8 cellular contexts compared by ENCODE assay signal in genomic region chr16:50547340-50547865, GRCh38. TPM values are rescaled to one million over a fixed set of nuclear protein-coding genes. Genes with fewer than 3 reads are reported as not detected.
DNase-seq lines count a peak whose midpoint lies in the region; ATAC-seq and TF ChIP-seq lines count a peak whose summit lies in the region.

No MANE protein-coding gene starts in this region.

- H3F3A ChIP-seq in SU-DHL-6 (ENCODE audit: insufficient read depth) (no peaks in the 10 kb centered on the region; the same call in 1 of the 2 replicates), smooth muscle cell (ENCODE audit: low read depth) (no peaks in the 10 kb centered on the region)

- peak; percentile 53 for TF ChIP-seq CTCF in GM12873 (IDR thresholded peaks at IDR 0.05; ENCODE audit: insufficient read depth, low read depth, low read length, missing control alignments)
- peak; percentile 20 for TF ChIP-seq CTCF in SU-DHL-6 (IDR thresholded peaks at IDR 0.05; ENCODE audit: insufficient read depth, low read length, poor library complexity, severe bottlenecking)
- peak; percentile 34 for TF ChIP-seq CTCF in hepatocyte (IDR thresholded peaks at IDR 0.05; ENCODE audit: poor library complexity)
- TF ChIP-seq CTCF in smooth muscle cell (IDR thresholded peaks at IDR 0.05; ENCODE audit: borderline replicate concordance, insufficient read depth, poor library complexity, severe bottlenecking): no peak

- WGBS in hepatocyte (ENCODE audit: low lambda C conversion rate, missing lambda C conversion rate): 5% methylated on average over 27 of the region's 34 CpGs
- WGBS in smooth muscle cell (ENCODE audit: low lambda C conversion rate): 4% methylated on average over 28 of the region's 34 CpGs

- H4K20me1 ChIP-seq in SU-DHL-6 (ENCODE audit: low read depth, low read length): no peaks in the 10 kb centered on the region
- H4K20me1 ChIP-seq in hepatocyte (ENCODE audit: insufficient read depth, poor library complexity, severe bottlenecking): no peaks in the 10 kb centered on the region
- H4K20me1 ChIP-seq in smooth muscle cell (ENCODE audit: low read depth): peaks cover 19% of the 10 kb centered on the region

- peak; percentile 59 to 80 for DNase-seq in activated naive CD4-positive, alpha-beta T cell treated with anti-CD3 and anti-CD28 coated beads, Interleukin-2, amount 50 U/mL, for 72 hours (ENCODE audit: low spot score in 2 of 2)
- DNase-seq in hepatocyte (ENCODE audit: low spot score) (peak; percentile 59), smooth muscle cell (lab: John Stamatoyannopoulos, UW; ENCODE audit: unreplicated experiment) (no peak)

- H3K9me2 ChIP-seq in SU-DHL-6 (replicated peaks; ENCODE audit: insufficient read depth, low read length): no peaks in the 10 kb centered on the region
- H3K9me2 ChIP-seq in hepatocyte (replicated peaks; ENCODE audit: insufficient read depth): no peaks in the 10 kb centered on the region

- peak; percentile 41 for ATAC-seq in HG03354 (IDR thresholded peaks at IDR 0.05; ENCODE audit: poor library complexity, severe bottlenecking, unreplicated experiment)
- ATAC-seq in activated naive CD4-positive, alpha-beta T cell treated with anti-CD3 and anti-CD28 coated beads, Interleukin-2, amount 50 U/mL, for 72 hours: peak; percentile 68 to 73
- no peak for ATAC-seq in GM21515 (IDR thresholded peaks at IDR 0.05; ENCODE audit: unreplicated experiment)
- ATAC-seq in HG03045 (IDR thresholded peaks at IDR 0.05; ENCODE audit: unreplicated experiment): no peak

- peak overlapping the region; percentile 91 for H3K4me2 ChIP-seq in SU-DHL-6 (ENCODE audit: low read depth, low read length, poor library complexity, severe bottlenecking)
- H3K4me2 ChIP-seq in hepatocyte: peak overlapping the region; percentile 99
- peak overlapping the region; percentile 89 for H3K4me2 ChIP-seq in smooth muscle cell

- no peaks in the 10 kb centered on the region for H3K79me2 ChIP-seq in SU-DHL-6 (ENCODE audit: insufficient read depth, low read length)
- peaks cover 10% of the 10 kb centered on the region for H3K79me2 ChIP-seq in hepatocyte
- H3K79me2 ChIP-seq in smooth muscle cell (ENCODE audit: low read depth): peaks cover 5% of the 10 kb centered on the region

- peak overlapping the region; percentile 33; the same call in 1 of the 2 replicates for H3K9ac ChIP-seq in SU-DHL-6 (ENCODE audit: low read length)
- H3K9ac ChIP-seq in smooth muscle cell (ENCODE audit: low read depth): no peak overlapping the region

- H3K27me3 ChIP-seq in SU-DHL-6 (ENCODE audit: low read length) (no peaks in the 10 kb centered on the region), hepatocyte (peaks cover 7% of the 10 kb centered on the region), smooth muscle cell (ENCODE audit: low read depth) (no peaks in the 10 kb centered on the region)

- H3K27ac Mint-ChIP-seq in activated naive CD4-positive, alpha-beta T cell treated with anti-CD3 and anti-CD28 coated beads, Interleukin-2, amount 50 U/mL, for 72 hours: peak overlapping the region; percentile 44 to 52

- peaks cover 10% of the 10 kb centered on the region for H3K4me1 ChIP-seq in hepatocyte (ENCODE audit: insufficient read depth)
- H3K4me1 ChIP-seq in smooth muscle cell (ENCODE audit: low read depth): peaks cover 16% of the 10 kb centered on the region

- peaks cover 0 to 21% of the 10 kb centered on the region in 2 donors for H3K36me3 Mint-ChIP-seq in activated naive CD4-positive, alpha-beta T cell treated with anti-CD3 and anti-CD28 coated beads, Interleukin-2, amount 50 U/mL, for 72 hours

- H3K27ac ChIP-seq in SU-DHL-6 (ENCODE audit: low read depth, low read length) (no peak overlapping the region), hepatocyte (no peak overlapping the region), smooth muscle cell (ENCODE audit: low read depth) (no peak overlapping the region)

- peak overlapping the region; percentile 50 for H2AFZ ChIP-seq in SU-DHL-6 (ENCODE audit: low read depth, low read length, severe bottlenecking)
- peak overlapping the region; percentile 64 for H2AFZ ChIP-seq in hepatocyte
- H2AFZ ChIP-seq in smooth muscle cell (ENCODE audit: low read depth): peak overlapping the region; percentile 93

- H3K9me3 Mint-ChIP-seq in activated naive CD4-positive, alpha-beta T cell treated with anti-CD3 and anti-CD28 coated beads, Interleukin-2, amount 50 U/mL, for 72 hours: peaks cover 10 to 12% of the 10 kb centered on the region in 2 donors

- H3K36me3 ChIP-seq in SU-DHL-6 (ENCODE audit: low read length) (no peaks in the 10 kb centered on the region), hepatocyte (replicated peaks; ENCODE audit: insufficient read depth, low read depth) (no peaks in the 10 kb centered on the region), smooth muscle cell (ENCODE audit: low read depth) (no peaks in the 10 kb centered on the region)

- H3K4me3 ChIP-seq in SU-DHL-6 (ENCODE audit: insufficient read depth, low read length, poor library complexity, severe bottlenecking): peak overlapping the region; percentile 57
- peak overlapping the region; percentile 64 for H3K4me3 ChIP-seq in hepatocyte
- peak overlapping the region; percentile 65 for H3K4me3 ChIP-seq in smooth muscle cell

- no peaks in the 10 kb centered on the region for H3K9me3 ChIP-seq in SU-DHL-6 (ENCODE audit: insufficient read depth, low read length)
- H3K9me3 ChIP-seq in hepatocyte (ENCODE audit: low read depth): no peaks in the 10 kb centered on the region
- H3K9me3 ChIP-seq in smooth muscle cell (replicated peaks; ENCODE audit: low read depth): no peaks in the 10 kb centered on the region

RNA-seq across cellular contexts. Expression of gene NKD1, which starts 0.8 kb away (rescaled TPM):
- total RNA-seq in activated naive CD4-positive, alpha-beta T cell treated with anti-CD3 and anti-CD28 coated beads, Interleukin-2, amount 50 U/mL, for 72 hours: 1 to 10 TPM; 1.4 to 2.1 TPM
- total RNA-seq in hepatocyte (4.1 and 5.9 TPM in 2 replicates), smooth muscle cell (4.5 and 5.6 TPM in 2 replicates)
- polyA plus RNA-seq in hepatocyte (23.0 and 26.3 TPM in 2 replicates), smooth muscle cell (8.8 and 18.8 TPM in 2 replicates)

Comparison
In these comparisons a context has a peak if more than half of its experiments do, and no peak if none do; other contexts are left out.
1. ATAC-seq: peak in HG03354 (single experiment) and activated naive CD4-positive, alpha-beta T cell treated with anti-CD3 and anti-CD28 coated beads, Interleukin-2, amount 50 U/mL, for 72 hours (2 of 2); none in GM21515 (single experiment) and HG03045 (single experiment).
2. Peak in every context shown above with its lines, with median percentiles within 50 percentile points of each other: H2AFZ ChIP-seq, H3K4me2 ChIP-seq and H3K4me3 ChIP-seq.